In genomic region chr2:179069685-179070084, GRCh38 we compare ENCODE assay signal across 34 cellular contexts. TPM values are rescaled to one million over a fixed set of nuclear protein-coding genes. Genes with fewer than 3 reads are reported as not detected.
"Had no signal": no experiment of that assay in that cellular context is flagged by ENCODE, and none has a peak within 500 bp of the region (broad histone marks: within the 10 kb centered on the region; RNA-seq: fewer than 3 reads in every experiment).

No MANE protein-coding gene starts in this region.

- H3K9me3 ChIP-seq: adrenal gland, ascending aorta, body of pancreas had no signal

- H3K36me3 ChIP-seq: adrenal gland, ascending aorta, brain microvascular endothelial cell, breast epithelium, cardiac muscle cell had no signal

- ATAC-seq: activated naive CD4-positive, alpha-beta T cell treated with anti-CD3 and anti-CD28 coated beads, Interleukin-2, amount 50 U/mL, for 72 hours; activated naive CD8-positive, alpha-beta T cell treated with anti-CD3 and anti-CD28 coated beads, Interleukin-2, amount 50 U/mL, for 24 hours; activated T-cell treated with anti-CD3 and anti-CD28 coated beads, Interleukin-2, amount 50 U/mL, for 4 hours; activated T-cell treated with anti-CD3 and anti-CD28 coated beads, Interleukin-2, amount 50 U/mL, for 72 hours; activated T-helper 17 cell treated with anti-CD3 and anti-CD28 coated beads, Interleukin-2, amount 50 U/mL, for 72 hours; body of pancreas had no signal

- H3K4me1 ChIP-seq: adrenal gland, ascending aorta, body of pancreas, breast epithelium had no signal

- H3K4me3 ChIP-seq: adrenal gland, ascending aorta, body of pancreas, breast epithelium, cardiac muscle cell had no signal

- H3K27ac ChIP-seq: adrenal gland, ascending aorta, body of pancreas, brain microvascular endothelial cell, breast epithelium, cardiac muscle cell had no signal

- H3K27me3 ChIP-seq: adrenal gland, ascending aorta, body of pancreas, brain microvascular endothelial cell, breast epithelium, cardiac muscle cell had no signal

- DNase-seq: activated effector memory CD4-positive, alpha-beta T cell treated with anti-CD3 and anti-CD28 coated beads, Interleukin-2, amount 50 U/mL, for 16 hours; activated effector memory CD4-positive, alpha-beta T cell treated with Interleukin-2 at 50 U/mL for 16 hours; activated gamma-delta T cell; activated gamma-delta T cell treated with Interleukin-2 at 50 U/mL for 16 hours; activated naive CD4-positive, alpha-beta T cell; activated naive CD4-positive, alpha-beta T cell treated with anti-CD3 and anti-CD28 coated beads for 36 hours; activated naive CD4-positive, alpha-beta T cell treated with anti-CD3 and anti-CD28 coated beads, Interleukin-2, amount 10 ng/mL, durations not matched to agents 7 days and 5 days; activated naive CD4-positive, alpha-beta T cell treated with anti-CD3 and anti-CD28 coated beads, Interleukin-2, amount 50 U/mL, for 16 hours; activated naive CD4-positive, alpha-beta T cell treated with Interleukin-2 at 50 U/mL for 16 hours; activated naive CD8-positive, alpha-beta T cell treated with anti-CD3 and anti-CD28 coated beads for 36 hours; activated naive CD8-positive, alpha-beta T cell treated with anti-CD3 and anti-CD28 coated beads, Interleukin-2, amount 10 ng/mL, durations not matched to agents 7 days and 5 days; activated naive CD8-positive, alpha-beta T cell treated with anti-CD3 and anti-CD28 coated beads, Interleukin-2, amount 50 U/mL, for 24 hours; activated T-cell treated with anti-CD3 and anti-CD28 coated beads, Interleukin-2, amount 50 U/mL, for 1 hour; activated T-cell treated with anti-CD3 and anti-CD28 coated beads, Interleukin-2, amount 50 U/mL, for 24 hours; activated T-cell treated with anti-CD3 and anti-CD28 coated beads, Interleukin-2, amount 50 U/mL, for 4 hours; activated T-cell treated with anti-CD3 and anti-CD28 coated beads, Interleukin-2, amount 50 U/mL, for 48 hours; activated T-cell treated with anti-CD3 and anti-CD28 coated beads, Interleukin-2, amount 50 U/mL, for 72 hours; amniotic stem cell; amygdala; anterior cingulate cortex; aorta; body of pancreas; brain microvascular endothelial cell; caudate nucleus; central memory CD4-positive, alpha-beta T cell; cerebellar nuclear complex had no signal

RNA-seq across cellular contexts. Expression of gene CCDC141, which starts 19.7 kb away (rescaled TPM):
- total RNA-seq: bronchial epithelial cell, chondrocyte had no signal
